Comparison of ENCODE assay signal across 8 cellular contexts in genomic region chr11:64802370-64803162, GRCh38. TPM values are rescaled to one million over a fixed set of nuclear protein-coding genes. Genes with fewer than 3 reads are reported as not detected.
A peak's percentile ranks its signal among the peaks of the same experiment; 100 is the strongest.
DNase-seq lines count a peak whose midpoint lies in the region; ATAC-seq and TF ChIP-seq lines count a peak whose summit lies in the region.

No MANE protein-coding gene starts in this region.

- H3K9ac ChIP-seq in SK-N-MC (ENCODE audit: insufficient read length) = peak overlapping the region; percentile 60
- peak overlapping the region; percentile 46 to 58 for H3K9ac ChIP-seq in colonic mucosa (ENCODE audit: low read depth in 2 of 2, low read length in 2 of 2)

- POLR2A ChIA-PET in GM10248 (lab: Yijun Ruan, JAX) = interaction anchor here (0.6 to 0.9 kb wide), 3 partner anchors 63 to 71 kb away, joined by 3 to 8 read pairs (median 4); no protein-coding TSS in a partner anchor

- no peaks in the 10 kb centered on the region for H3K9me3 ChIP-seq in SK-N-MC (ENCODE audit: low read depth, low read length)
- no peaks in the 10 kb centered on the region for H3K9me3 ChIP-seq in colonic mucosa

- DNase-seq in GM10248 (ENCODE audit: extremely low spot score) (peak; percentile 45), H7 (peak; percentile 68), SK-N-MC (ENCODE audit: low read depth, low spot score) (no peak), colonic mucosa (peak; percentile 38), NCI-H526 (lab: John Stamatoyannopoulos, UW) (no peak), NCI-H1930 (lab: John Stamatoyannopoulos, UW) (no peak)
- DNase-seq in natural killer cell treated with Interleukin-12 subunit alpha and Interleukin-12 subunit beta and Interleukin-15 and Interleukin-18, amount 100 ng/mL, for 72 hours (ENCODE audit: low spot score) = peak; percentile 62
- DNase-seq in effector CD8-positive, alpha-beta T cell (lab: John Stamatoyannopoulos, UW) = no peak

- no peak overlapping the region for H3K27ac Mint-ChIP-seq in natural killer cell treated with Interleukin-12 subunit alpha and Interleukin-12 subunit beta and Interleukin-15 and Interleukin-18, amount 100 ng/mL, for 72 hours

- peaks cover 13% of the 10 kb centered on the region for H3K36me3 ChIP-seq in H7 (replicated peaks; ENCODE audit: control insufficient read depth, insufficient read depth, low read length)
- H3K36me3 ChIP-seq in SK-N-MC (ENCODE audit: insufficient read depth, low read length) = peaks cover 10% of the 10 kb centered on the region; the same call in 1 of the 2 replicates
- no peaks in the 10 kb centered on the region for H3K36me3 ChIP-seq in colonic mucosa

- peaks cover 15% of the 10 kb centered on the region for H3K4me1 ChIP-seq in colonic mucosa

- peak in 1 of 2 donors; percentile 17 for ATAC-seq in natural killer cell treated with Interleukin-12 subunit alpha and Interleukin-12 subunit beta and Interleukin-15 and Interleukin-18, amount 100 ng/mL, for 72 hours

- H3K27ac ChIP-seq in SK-N-MC (peak overlapping the region; percentile 79), colonic mucosa (peak overlapping the region; percentile 16)

- intact Hi-C loops in colonic mucosa (cut with DNase I) = no loop called here

- no peak for TF ChIP-seq CTCF in GM10248 (IDR thresholded peaks at IDR 0.05; ENCODE audit: control extremely low read depth, extremely low read depth, low read depth, missing control alignments)
- no peak for TF ChIP-seq CTCF in colonic mucosa (IDR thresholded peaks at IDR 0.05)

- no peaks in the 10 kb centered on the region for H3K36me3 Mint-ChIP-seq in natural killer cell treated with Interleukin-12 subunit alpha and Interleukin-12 subunit beta and Interleukin-15 and Interleukin-18, amount 100 ng/mL, for 72 hours

- H3K4me3 ChIP-seq in H7 (ENCODE audit: insufficient read depth, low read depth, low read length) = peak overlapping the region; percentile 63
- peak overlapping the region; percentile 76 for H3K4me3 ChIP-seq in SK-N-MC
- H3K4me3 ChIP-seq in colonic mucosa = peak overlapping the region; percentile 46

- H3K4me1 Mint-ChIP-seq in natural killer cell treated with Interleukin-12 subunit alpha and Interleukin-12 subunit beta and Interleukin-15 and Interleukin-18, amount 100 ng/mL, for 72 hours (ENCODE audit: low read depth in 2 of 2) = peaks cover 8 to 10% of the 10 kb centered on the region in 2 donors

- H3K9me3 Mint-ChIP-seq in natural killer cell treated with Interleukin-12 subunit alpha and Interleukin-12 subunit beta and Interleukin-15 and Interleukin-18, amount 100 ng/mL, for 72 hours = no peaks in the 10 kb centered on the region

- no peaks in the 10 kb centered on the region for H3K27me3 ChIP-seq in H7 (ENCODE audit: control insufficient read depth, insufficient read depth, low read length)
- no peaks in the 10 kb centered on the region for H3K27me3 ChIP-seq in colonic mucosa

- H3K4me3 Mint-ChIP-seq in natural killer cell treated with Interleukin-12 subunit alpha and Interleukin-12 subunit beta and Interleukin-15 and Interleukin-18, amount 100 ng/mL, for 72 hours = peak overlapping the region; percentile 59

- no peaks in the 10 kb centered on the region for H3K27me3 Mint-ChIP-seq in natural killer cell treated with Interleukin-12 subunit alpha and Interleukin-12 subunit beta and Interleukin-15 and Interleukin-18, amount 100 ng/mL, for 72 hours

- CTCF ChIA-PET in GM10248 (lab: Yijun Ruan, JAX) = interaction anchor here (0.9 to 8.5 kb wide), 6 partner anchors 9 to 527 kb away, joined by 3 to 49 read pairs (median 4); partner anchors contain the start of gene ARL2

RNA-seq across cellular contexts. Expression of gene MAP4K2, which starts 0.4 kb away (rescaled TPM):
- total RNA-seq in H7 (2014; rRNA removed; shearing (Covaris generic)) = 24.5 and 29.7 TPM in 2 replicates
- total RNA-seq in colonic mucosa = 10 to 100 TPM in 1 of 2 donors, 1 to 10 TPM in 1; 9.2 to 13.3 TPM
- 10 to 100 TPM; 17.6 to 47.1 TPM for total RNA-seq in natural killer cell treated with Interleukin-12 subunit alpha and Interleukin-12 subunit beta and Interleukin-15 and Interleukin-18, amount 100 ng/mL, for 72 hours

RNA-seq across cellular contexts. Expression of gene MEN1, which starts 7.8 kb away (rescaled TPM):
- 31.7 and 40.0 TPM in 2 replicates for total RNA-seq in H7 (2014; rRNA removed; shearing (Covaris generic))
- 10 to 100 TPM; 21.1 to 45.5 TPM for total RNA-seq in colonic mucosa
- total RNA-seq in natural killer cell treated with Interleukin-12 subunit alpha and Interleukin-12 subunit beta and Interleukin-15 and Interleukin-18, amount 100 ng/mL, for 72 hours = 10 to 100 TPM; 32.6 to 53.5 TPM

RNA-seq across cellular contexts. Expression of gene SF1, which starts 24.2 kb away (rescaled TPM):
- total RNA-seq in H7 (2014; rRNA removed; shearing (Covaris generic)) = 66.5 and 80.0 TPM in 2 replicates
- 100 to 1,000 TPM; 164 to 220 TPM for total RNA-seq in colonic mucosa
- total RNA-seq in natural killer cell treated with Interleukin-12 subunit alpha and Interleukin-12 subunit beta and Interleukin-15 and Interleukin-18, amount 100 ng/mL, for 72 hours = 100 to 1,000 TPM; 376 to 425 TPM

RNA-seq across cellular contexts. Expression of gene CDC42BPG, which starts 41.9 kb away (rescaled TPM):
- 2.3 and 2.6 TPM in 2 replicates for total RNA-seq in H7 (2014; rRNA removed; shearing (Covaris generic))
- total RNA-seq in colonic mucosa = 10 to 100 TPM; 29.3 to 41.6 TPM
- 1 to 10 TPM in 1 of 2 donors, under 1 TPM in 1; 0.59 to 1.9 TPM for total RNA-seq in natural killer cell treated with Interleukin-12 subunit alpha and Interleukin-12 subunit beta and Interleukin-15 and Interleukin-18, amount 100 ng/mL, for 72 hours

RNA-seq across cellular contexts. Expression of gene PYGM, which starts 42.8 kb away (rescaled TPM):
- 2.9 and 6.4 TPM in 2 replicates for total RNA-seq in H7 (2014; rRNA removed; shearing (Covaris generic))
- total RNA-seq in colonic mucosa = 1 to 10 TPM; 1.6 to 2.7 TPM
- total RNA-seq in natural killer cell treated with Interleukin-12 subunit alpha and Interleukin-12 subunit beta and Interleukin-15 and Interleukin-18, amount 100 ng/mL, for 72 hours = 1 to 10 TPM; 4.7 to 5.6 TPM

Comparison
In these comparisons a context has a peak if more than half of its experiments do, and no peak if none do; other contexts are left out.
1. DNase-seq: peak in GM10248 (single experiment), H7 (single experiment), colonic mucosa (single experiment) and natural killer cell treated with Interleukin-12 subunit alpha and Interleukin-12 subunit beta and Interleukin-15 and Interleukin-18, amount 100 ng/mL, for 72 hours (single experiment); none in SK-N-MC (single experiment), effector CD8-positive, alpha-beta T cell (single experiment), NCI-H526 (0 of 2) and NCI-H1930 (0 of 2).
2. Peak in every context shown above with its lines, with median percentiles within 50 percentile points of each other: H3K4me3 ChIP-seq.